Comparison of ENCODE assay signal across 26 cellular contexts in genomic region chr4:166153539-166153938, GRCh38.
DNase-seq lines count a peak whose midpoint lies in the region; ATAC-seq and TF ChIP-seq lines count a peak whose summit lies in the region.
"Had no signal": no experiment of that assay in that cellular context is flagged by ENCODE, and none has a peak within 500 bp of the region (broad histone marks: within the 10 kb centered on the region; RNA-seq: fewer than 3 reads in every experiment).

No MANE protein-coding gene starts in this region.

- CTCF ChIA-PET in activated CD8-positive, alpha-beta memory T cell treated with anti-CD3 and anti-CD28 coated beads, Interleukin-2, amount 10 ng/mL, durations not matched to agents 7 days and 5 days (lab: Charles Lee), result no interaction called here

- no peak for TF ChIP-seq CTCF in choroid plexus epithelial cell (conservative IDR thresholded peaks at IDR 0.05; ENCODE audit: low read depth, low read length)

- no peak overlapping the region for H3K4me3 Mint-ChIP-seq in activated CD8-positive, alpha-beta memory T cell treated with anti-CD3 and anti-CD28 coated beads, Interleukin-2, amount 10 ng/mL, durations not matched to agents 7 days and 5 days
- H3K4me3 Mint-ChIP-seq: activated CD4-positive, alpha-beta T cell treated with anti-CD3 and anti-CD28 coated beads, Interleukin-2, amount 10 ng/mL, durations not matched to agents 7 days and 5 days; GM23338; neural progenitor cell; T-helper 1 cell treated with Interleukin-12 subunit alpha and Interleukin-12 subunit beta and Interleukin-4 antibody, amounts not matched to agents 30 μg/mL and 1 μg/mL, for 36 hours had no signal

- no peaks in the 10 kb centered on the region for H3K4me1 Mint-ChIP-seq in activated CD8-positive, alpha-beta memory T cell treated with anti-CD3 and anti-CD28 coated beads, Interleukin-2, amount 10 ng/mL, durations not matched to agents 7 days and 5 days
- H3K4me1 Mint-ChIP-seq: activated CD4-positive, alpha-beta T cell treated with anti-CD3 and anti-CD28 coated beads, Interleukin-2, amount 10 ng/mL, durations not matched to agents 7 days and 5 days had no signal

- no peak overlapping the region for H3K27ac Mint-ChIP-seq in activated CD8-positive, alpha-beta memory T cell treated with anti-CD3 and anti-CD28 coated beads, Interleukin-2, amount 10 ng/mL, durations not matched to agents 7 days and 5 days
- H3K27ac Mint-ChIP-seq: activated CD4-positive, alpha-beta T cell treated with anti-CD3 and anti-CD28 coated beads, Interleukin-2, amount 10 ng/mL, durations not matched to agents 7 days and 5 days; GM23338; neural progenitor cell; progenitor cell of endocrine pancreas; T-helper 1 cell treated with Interleukin-12 subunit alpha and Interleukin-12 subunit beta and Interleukin-4 antibody, amounts not matched to agents 30 μg/mL and 1 μg/mL, for 36 hours had no signal

- DNase-seq in Right ventricle myocardium superior, result no peak
- no peak for DNase-seq in cardiac septum (ENCODE audit: low spot score)
- peak; percentile 26 for DNase-seq in choroid plexus epithelial cell (ENCODE audit: low read depth)
- no peak for DNase-seq in left ventricle myocardium superior
- no peak for DNase-seq in NCI-H2029 treated with DMSO at 0.1 percent for 48 hours (lab: John Stamatoyannopoulos, UW)
- no peak for DNase-seq in activated CD8-positive, alpha-beta memory T cell treated with anti-CD3 and anti-CD28 coated beads, Interleukin-2, amount 10 ng/mL, durations not matched to agents 7 days and 5 days
- no peak for DNase-seq in stimulated activated naive CD8-positive, alpha-beta T cell treated with anti-CD3 and anti-CD28 coated beads, Interleukin-15, Interleukin-2, amounts not matched to agents 100 U/mL and 50 U/mL, for 24 hours
- DNase-seq in HCEC 1CT, result no peak
- DNase-seq: 8988T; activated CD4-positive, alpha-beta T cell treated with anti-CD3 and anti-CD28 coated beads, Interleukin-2, amount 10 ng/mL, durations not matched to agents 7 days and 5 days; activated CD8-positive, alpha-beta memory T cell treated with anti-CD3 and anti-CD28 coated beads, Interleukin-2, amount 50 U/mL, for 4 hours; Calu3; dorsolateral prefrontal cortex; NCI-H1436; SHP77 treated with DMSO at 0.1 percent for 48 hours; stimulated activated CD4-positive, alpha-beta T cell treated with anti-CD3 and anti-CD28 coated beads, Interleukin-4, amount 100 ng/mL, for 24 hours; upper lobe of right lung had no signal

- H3K9me3 Mint-ChIP-seq in activated CD8-positive, alpha-beta memory T cell treated with anti-CD3 and anti-CD28 coated beads, Interleukin-2, amount 10 ng/mL, durations not matched to agents 7 days and 5 days (ENCODE audit: low read depth), result no peaks in the 10 kb centered on the region
- H3K9me3 Mint-ChIP-seq: activated CD4-positive, alpha-beta T cell treated with anti-CD3 and anti-CD28 coated beads, Interleukin-2, amount 10 ng/mL, durations not matched to agents 7 days and 5 days; neural progenitor cell; T-helper 1 cell treated with Interleukin-12 subunit alpha and Interleukin-12 subunit beta and Interleukin-4 antibody, amounts not matched to agents 30 μg/mL and 1 μg/mL, for 36 hours had no signal

- ATAC-seq in Right ventricle myocardium superior (ENCODE audit: poor library complexity) (peak; percentile 74), left ventricle myocardium superior (peak; percentile 80)
- ATAC-seq in activated CD8-positive, alpha-beta memory T cell treated with anti-CD3 and anti-CD28 coated beads, Interleukin-2, amount 10 ng/mL, durations not matched to agents 7 days and 5 days, result no peak
- ATAC-seq in stimulated activated naive CD8-positive, alpha-beta T cell treated with anti-CD3 and anti-CD28 coated beads, Interleukin-15, Interleukin-2, amounts not matched to agents 100 U/mL and 50 U/mL, for 24 hours, result no peak
- ATAC-seq: GM23338, HepG2, left lobe of liver, upper lobe of right lung had no signal

- H3K4me3 ChIP-seq in choroid plexus epithelial cell (ENCODE audit: low read depth, low read length), result no peak overlapping the region
- H3K4me3 ChIP-seq: BLaER1 treated with 17β-estradiol and CSF1 and Interleukin-3, amounts not matched to agents 10 nM and 100 nM; cardiac muscle cell; dorsolateral prefrontal cortex; GM23338; neural progenitor cell; smooth muscle cell; upper lobe of right lung had no signal

- intact Hi-C loops in Right ventricle myocardium superior (cut with DNase I) (no loop called here), cardiac septum (cut with DNase I) (no loop called here), left ventricle myocardium superior (cut with micrococcal nuclease) (no loop called here)

- H3K27me3 Mint-ChIP-seq in activated CD8-positive, alpha-beta memory T cell treated with anti-CD3 and anti-CD28 coated beads, Interleukin-2, amount 10 ng/mL, durations not matched to agents 7 days and 5 days, result no peaks in the 10 kb centered on the region
- H3K27me3 Mint-ChIP-seq: activated CD4-positive, alpha-beta T cell treated with anti-CD3 and anti-CD28 coated beads, Interleukin-2, amount 10 ng/mL, durations not matched to agents 7 days and 5 days; progenitor cell of endocrine pancreas had no signal

- no peaks in the 10 kb centered on the region for H3K36me3 Mint-ChIP-seq in activated CD8-positive, alpha-beta memory T cell treated with anti-CD3 and anti-CD28 coated beads, Interleukin-2, amount 10 ng/mL, durations not matched to agents 7 days and 5 days
- H3K36me3 Mint-ChIP-seq: neural progenitor cell had no signal

Comparison
In these comparisons a context has a peak if more than half of its experiments do, and no peak if none do; other contexts are left out.
1. ATAC-seq: peak in Right ventricle myocardium superior (single experiment) and left ventricle myocardium superior (single experiment); none in activated CD8-positive, alpha-beta memory T cell treated with anti-CD3 and anti-CD28 coated beads, Interleukin-2, amount 10 ng/mL, durations not matched to agents 7 days and 5 days (single experiment) and stimulated activated naive CD8-positive, alpha-beta T cell treated with anti-CD3 and anti-CD28 coated beads, Interleukin-15, Interleukin-2, amounts not matched to agents 100 U/mL and 50 U/mL, for 24 hours (single experiment).